8 cellular contexts compared by ENCODE assay signal in genomic region chr2:231057590-231057989, GRCh38. TPM values are rescaled to one million over a fixed set of nuclear protein-coding genes. Genes with fewer than 3 reads are reported as not detected.
DNase-seq lines count a peak whose midpoint lies in the region; ATAC-seq, FAIRE-seq and TF ChIP-seq lines count a peak whose summit lies in the region.

No MANE protein-coding gene starts in this region.

- CTCF ChIA-PET in PC-3 (lab: Charles Lee), result no interaction called here

- intact Hi-C loops in PC-3 (cut with micrococcal nuclease), result loop anchor here (5.0 kb wide), 1 partner anchor 155 kb away; no protein-coding TSS in a partner anchor

- H3K27me3 ChIP-seq in PC-3 (ENCODE audit: low read length) (no peaks in the 10 kb centered on the region), parathyroid adenoma (ENCODE audit: control insufficient read depth, insufficient read depth, low read length) (no peaks in the 10 kb centered on the region)

- H4K20me1 ChIP-seq in PC-3 (ENCODE audit: low read length), result peaks cover 44% of the 10 kb centered on the region

- H2AFZ ChIP-seq in PC-3 (ENCODE audit: low read length) (no peak overlapping the region), parathyroid adenoma (no peak overlapping the region)

- H3K9me3 ChIP-seq in PC-3 (ENCODE audit: low read length) (no peaks in the 10 kb centered on the region), parathyroid adenoma (ENCODE audit: control insufficient read depth, low read length) (no peaks in the 10 kb centered on the region)

- H3K27ac ChIP-seq in PC-3 (ENCODE audit: low read length), result peak overlapping the region; percentile 80
- H3K27ac ChIP-seq in epithelial cell of prostate, result peak overlapping the region; percentile 83
- no peak overlapping the region for H3K27ac ChIP-seq in parathyroid adenoma

- no TSS peak for BruUV-seq in PC-3 (replicated peaks; lab: Mats Ljungman, UMichigan)

- H3K4me2 ChIP-seq in PC-3 (ENCODE audit: low read length), result peak overlapping the region; percentile 97
- peak overlapping the region; percentile 75 for H3K4me2 ChIP-seq in parathyroid adenoma (ENCODE audit: low read length)

- peaks cover 17% of the 10 kb centered on the region for H3K36me3 ChIP-seq in PC-3 (ENCODE audit: low read depth, low read length)
- no peaks in the 10 kb centered on the region for H3K36me3 ChIP-seq in parathyroid adenoma (ENCODE audit: control insufficient read depth, insufficient read depth, low read length)

- peak; percentile 35 for DNase-seq in EH (ENCODE audit: low read depth)
- DNase-seq in PC-3, result peak; percentile 18
- DNase-seq in epithelial cell of prostate (ENCODE audit: low read depth, low spot score), result no peak
- no peak for DNase-seq in COLO829 (ENCODE audit: low spot score)
- DNase-seq in RCC 7860 (ENCODE audit: low spot score), result no peak
- no peak for DNase-seq in NCI-H1105 treated with DMSO at 0.1 percent for 48 hours (lab: John Stamatoyannopoulos, UW)
- no peak for DNase-seq in NCI-H128 (lab: John Stamatoyannopoulos, UW; ENCODE audit: unreplicated experiment)

- peak overlapping the region; percentile 100 for H3K9ac ChIP-seq in PC-3 (ENCODE audit: low read length)
- peak overlapping the region; percentile 82 for H3K9ac ChIP-seq in parathyroid adenoma

- peak; percentile 14; the same call in 1 of the 2 replicates for ATAC-seq in PC-3

- POLR2A ChIA-PET in PC-3 (lab: Charles Lee; ENCODE audit: unreplicated experiment), result interaction anchor here (0.7 kb wide), 1 partner anchor 9 kb away, joined by 3 read pairs; no protein-coding TSS in a partner anchor

- FAIRE-seq in RCC 7860 (lab: Jason Lieb, UNC), result no peak

- TF ChIP-seq CTCF in PC-3 (conservative IDR thresholded peaks at IDR 0.05; ENCODE audit: low read depth, low read length), result no peak
- no peak for TF ChIP-seq CTCF in parathyroid adenoma (IDR thresholded peaks at IDR 0.05)

- H3K4me3 ChIP-seq in PC-3 (ENCODE audit: low read length) (peak overlapping the region; percentile 100), parathyroid adenoma (ENCODE audit: low read depth, low read length) (peak overlapping the region; percentile 80)

- H3F3A ChIP-seq in PC-3 (ENCODE audit: low read length, unreplicated experiment), result no peaks in the 10 kb centered on the region

- H3K9me2 ChIP-seq in PC-3 (replicated peaks; ENCODE audit: low read length), result no peaks in the 10 kb centered on the region

- H3K79me2 ChIP-seq in PC-3 (ENCODE audit: low read length) (peaks cover 59% of the 10 kb centered on the region), parathyroid adenoma (peaks cover 24% of the 10 kb centered on the region)

- H3K4me1 ChIP-seq in PC-3 (ENCODE audit: insufficient read depth, low read length) (peaks cover 26% of the 10 kb centered on the region), parathyroid adenoma (peaks cover 14% of the 10 kb centered on the region)

RNA-seq across cellular contexts. Expression of gene PSMD1, which starts 0.9 kb away (rescaled TPM):
- 154 and 208 TPM in 2 replicates for total RNA-seq in PC-3 (2014; rRNA removed)

RNA-seq across cellular contexts. Expression of gene C2orf72, which starts 20.3 kb away (rescaled TPM):
- total RNA-seq in PC-3 (2014; rRNA removed), result 0.40 and 4.3 TPM in 2 replicates

Comparison
In these comparisons a context has a peak if more than half of its experiments do, and no peak if none do; other contexts are left out.
1. DNase-seq: peak in EH (single experiment) and PC-3 (single experiment); none in epithelial cell of prostate (single experiment), COLO829 (single experiment), RCC 7860 (single experiment), NCI-H1105 treated with DMSO at 0.1 percent for 48 hours (single experiment) and NCI-H128 (single experiment).